ENCODE assay signal across 1 cellular context in the genomic region with DNA sequence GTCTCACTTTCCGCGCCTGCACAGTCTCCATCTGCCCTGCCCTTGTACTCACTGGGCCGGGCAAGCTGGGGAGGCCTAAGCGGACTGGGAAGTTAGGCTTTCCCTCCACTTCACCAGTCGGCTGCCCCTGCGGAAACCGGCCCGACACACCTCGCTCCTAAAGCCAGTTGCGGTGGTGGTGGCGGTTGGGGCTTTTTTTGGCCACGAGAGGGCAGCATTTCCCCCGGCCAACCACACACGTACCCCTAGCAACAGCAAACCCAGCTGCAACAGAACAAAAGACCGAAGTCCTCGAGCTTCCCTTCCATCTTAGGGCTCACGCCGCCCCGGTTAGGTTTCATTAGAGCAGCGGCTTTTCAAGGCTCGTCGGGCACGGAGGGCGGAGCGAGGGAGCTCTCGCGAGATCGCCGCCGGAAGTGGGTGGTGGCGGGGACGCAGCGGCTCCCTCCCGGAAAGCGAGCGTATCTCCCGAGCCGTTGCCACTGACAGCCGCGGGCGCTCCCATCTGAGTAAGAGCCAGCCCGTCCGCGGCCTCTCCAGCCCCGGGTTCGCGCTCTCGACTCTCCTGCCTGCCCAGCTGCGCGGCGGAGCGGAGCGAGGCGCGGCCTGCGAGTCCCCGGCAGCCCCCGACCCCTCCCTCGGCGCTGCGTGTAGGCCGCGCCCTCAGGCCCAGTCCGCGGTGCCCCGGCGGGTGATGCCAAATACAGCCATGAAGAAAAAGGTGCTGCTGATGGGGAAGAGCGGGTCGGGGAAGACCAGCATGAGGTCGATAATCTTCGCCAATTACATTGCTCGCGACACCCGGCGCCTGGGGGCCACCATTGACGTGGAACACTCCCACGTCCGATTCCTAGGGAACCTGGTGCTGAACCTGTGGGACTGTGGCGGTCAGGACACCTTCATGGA.
TF ChIP-seq lines count a peak whose summit lies in the region.

A gene with protein sequence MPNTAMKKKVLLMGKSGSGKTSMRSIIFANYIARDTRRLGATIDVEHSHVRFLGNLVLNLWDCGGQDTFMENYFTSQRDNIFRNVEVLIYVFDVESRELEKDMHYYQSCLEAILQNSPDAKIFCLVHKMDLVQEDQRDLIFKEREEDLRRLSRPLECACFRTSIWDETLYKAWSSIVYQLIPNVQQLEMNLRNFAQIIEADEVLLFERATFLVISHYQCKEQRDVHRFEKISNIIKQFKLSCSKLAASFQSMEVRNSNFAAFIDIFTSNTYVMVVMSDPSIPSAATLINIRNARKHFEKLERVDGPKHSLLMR (plus strand): TSS at position 462 of the 906 bp plus-strand sequence. CDS start 233 bp downstream, at position 695.

TF ChIP-seq in SK-N-SH, 30 proteins besides CTCF, POLR2A, EP300 and RAD21 (continued from another document):
- TF ChIP-seq ZBTB33 (IDR thresholded peaks at IDR 0.05; ENCODE audit: borderline replicate concordance, low read depth) (peak; percentile 98), FOXM1 (IDR thresholded peaks at IDR 0.05; ENCODE audit: low read depth) (no peak), EZH2phosphoT487 (IDR thresholded peaks at IDR 0.05; ENCODE audit: borderline replicate concordance, low read depth) (no peak), USF2 (IDR thresholded peaks at IDR 0.05; ENCODE audit: borderline replicate concordance, low read depth, low read length) (no peak), TAF1 (IDR thresholded peaks at IDR 0.05; ENCODE audit: borderline replicate concordance, low read depth, low read length) (peak; percentile 90), MAX (IDR thresholded peaks at IDR 0.05; ENCODE audit: low read depth) (peak; percentile 90), SMC3 (IDR thresholded peaks at IDR 0.05; ENCODE audit: low read depth, low read length) (peak; percentile 63), REST (IDR thresholded peaks at IDR 0.05; ENCODE audit: low read depth, low read length) (0 out of 2 replicates have a peak, but pooled peaks have one; percentile 25)
TF ChIP-seq in SK-N-SH: peak in this region for 17.
